In genomic region chr17:45338023-45338781, GRCh38 we compare ENCODE assay signal across 1 cellular context.
TF ChIP-seq lines count a peak whose summit lies in the region.

No MANE protein-coding gene starts in this region.

TF ChIP-seq in endothelial cell of umbilical vein, 7 proteins besides CTCF, POLR2A, EP300 and RAD21 (continued from another document):
- TF ChIP-seq FOS (IDR thresholded peaks at IDR 0.05; ENCODE audit: borderline replicate concordance, insufficient read depth, low read length) (peak; percentile 8), POLR2AphosphoS5 (IDR thresholded peaks at IDR 0.05; ENCODE audit: insufficient read depth, low read depth, low read length) (peak; percentile 45), GATA2 (IDR thresholded peaks at IDR 0.05; ENCODE audit: insufficient read depth, insufficient read length, low read depth, low read length) (no peak)
